9 cellular contexts compared by ENCODE assay signal in genomic region chr17:1039511-1040215, GRCh38. TPM values are rescaled to one million over a fixed set of nuclear protein-coding genes. Genes with fewer than 3 reads are reported as not detected.
A peak's percentile ranks its signal among the peaks of the same experiment; 100 is the strongest.
DNase-seq lines count a peak whose midpoint lies in the region; ATAC-seq and TF ChIP-seq lines count a peak whose summit lies in the region.
"Had no signal": no experiment of that assay in that cellular context is flagged by ENCODE, and none has a peak within 500 bp of the region (broad histone marks: within the 10 kb centered on the region; RNA-seq: fewer than 3 reads in every experiment).

No MANE protein-coding gene starts in this region.

- no peaks in the 10 kb centered on the region for H3K9me3 ChIP-seq in ectodermal cell (ENCODE audit: control insufficient read depth, low read length)
- H3K9me3 ChIP-seq in lower lobe of right lung: no peaks in the 10 kb centered on the region
- H3K9me3 ChIP-seq in spleen: no peaks in the 10 kb centered on the region

- TF ChIP-seq CTCF in NB4 (IDR thresholded peaks at IDR 0.05; ENCODE audit: low read depth, low read length) (no peak), lower lobe of right lung (IDR thresholded peaks at IDR 0.05) (no peak), spleen (IDR thresholded peaks at IDR 0.05 in 8 of 11, conservative IDR thresholded peaks at IDR 0.05 in 3 of 11) (no peak)

- H3K27ac Mint-ChIP-seq in activated naive CD8-positive, alpha-beta T cell treated with anti-CD3 and anti-CD28 coated beads for 36 hours: no peak overlapping the region

- peaks cover 7% of the 10 kb centered on the region for H3K36me3 Mint-ChIP-seq in activated naive CD8-positive, alpha-beta T cell treated with anti-CD3 and anti-CD28 coated beads for 36 hours

- intact Hi-C loops in lower lobe of right lung (cut with DNase I) (no loop called here), spleen (cut with DNase I; ENCODE audit: low total_unique reads) (no loop called here)

- no peaks in the 10 kb centered on the region for H3K27me3 ChIP-seq in ectodermal cell (ENCODE audit: control insufficient read depth, insufficient read depth, low read length, poor library complexity, severe bottlenecking)
- no peaks in the 10 kb centered on the region for H3K27me3 ChIP-seq in lower lobe of right lung (ENCODE audit: low read depth)
- no peaks in the 10 kb centered on the region for H3K27me3 ChIP-seq in spleen (replicated peaks in 1 of 7)

- peaks cover 24% of the 10 kb centered on the region for H3K4me1 ChIP-seq in ectodermal cell (ENCODE audit: control insufficient read depth, insufficient read depth, low read length)
- H3K4me1 ChIP-seq in lower lobe of right lung: peaks cover 52% of the 10 kb centered on the region
- peaks cover 6 to 71% (median 34%) of the 10 kb centered on the region in 6 donors for H3K4me1 ChIP-seq in spleen

- WGBS in ectodermal cell, 2 experiments: 79% methylated on average over 30 of the region's 30 CpGs
- 35 to 57% (median 47%) methylated on average over 27 to 30 of the region's 30 CpGs for WGBS in spleen, 5 donors

- no peaks in the 10 kb centered on the region for H3K9me3 Mint-ChIP-seq in activated naive CD8-positive, alpha-beta T cell treated with anti-CD3 and anti-CD28 coated beads for 36 hours

- ATAC-seq in lower lobe of right lung (peak; percentile 80 to 91), HG03521 (IDR thresholded peaks at IDR 0.05; ENCODE audit: unreplicated experiment) (no peak)

- H3K27me3 Mint-ChIP-seq in activated naive CD8-positive, alpha-beta T cell treated with anti-CD3 and anti-CD28 coated beads for 36 hours: no peaks in the 10 kb centered on the region

- H3K36me3 ChIP-seq in ectodermal cell (ENCODE audit: control insufficient read depth, insufficient read depth, low read length) (no peaks in the 10 kb centered on the region), lower lobe of right lung (peaks cover 11% of the 10 kb centered on the region), spleen (peaks cover 0 to 78% (median 1%) of the 10 kb centered on the region in 6 donors)

- DNase-seq in NB4 (ENCODE audit: low read depth): peak; percentile 41
- peak; percentile 92 for DNase-seq in lower lobe of right lung
- peak; percentile 91 for DNase-seq in spleen
- DNase-seq in GM19240 (ENCODE audit: insufficient read length, low spot score): no peak
- no peak for DNase-seq in activated naive CD8-positive, alpha-beta T cell treated with anti-CD3 and anti-CD28 coated beads for 36 hours
- DNase-seq in cerebellar nuclear complex (lab: John Stamatoyannopoulos, UW): no peak
- DNase-seq: NCI-H446 had no signal

- H3K4me3 Mint-ChIP-seq in activated naive CD8-positive, alpha-beta T cell treated with anti-CD3 and anti-CD28 coated beads for 36 hours: no peak overlapping the region

- TF ChIP-seq POLR2A in NB4 (IDR thresholded peaks at IDR 0.05; ENCODE audit: extremely low read depth, insufficient read length): no peak
- no peak for TF ChIP-seq POLR2A in spleen (IDR thresholded peaks at IDR 0.05)

- H3K27ac ChIP-seq in ectodermal cell (ENCODE audit: insufficient read depth, low read depth, low read length, poor library complexity, severe bottlenecking) (peak overlapping the region; percentile 33), lower lobe of right lung (peak overlapping the region; percentile 80), spleen (peak overlapping the region; percentile 44 to 86 (median 80))

- H3K4me3 ChIP-seq in NB4 (ENCODE audit: low read depth, low read length) (no peak overlapping the region), ectodermal cell (ENCODE audit: insufficient read depth, low read depth, low read length) (no peak overlapping the region), lower lobe of right lung (peak overlapping the region; percentile 30), spleen (peak overlapping the region in 2 of 8 donors; percentile 2 to 3)

- H3K4me1 Mint-ChIP-seq in activated naive CD8-positive, alpha-beta T cell treated with anti-CD3 and anti-CD28 coated beads for 36 hours: no peaks in the 10 kb centered on the region

RNA-seq across cellular contexts. Expression of gene TIMM22, which starts 42.7 kb away (rescaled TPM):
- 13.9 TPM for polyA plus RNA-seq in ectodermal cell (2013, experiment 1 of 4)
- polyA plus RNA-seq in ectodermal cell (2013, experiment 2 of 4): 15.7 TPM
- polyA plus RNA-seq in ectodermal cell (2013, experiment 3 of 4): 11.9 TPM
- 13.6 TPM for polyA plus RNA-seq in ectodermal cell (2013, experiment 4 of 4)
- 9.1 TPM for total RNA-seq in lower lobe of right lung
- 10 to 100 TPM in 6 of 7 donors, 1 to 10 TPM in 1; 9.7 to 14.3 (median 11.2) TPM for total RNA-seq in spleen
- polyA plus RNA-seq in spleen: 1 to 10 TPM; 5.1 to 8.8 (median 7.0) TPM
- 10 to 100 TPM; 15.4 to 16.9 TPM for total RNA-seq in activated naive CD8-positive, alpha-beta T cell treated with anti-CD3 and anti-CD28 coated beads for 36 hours

Comparison
In these comparisons a context has a peak if more than half of its experiments do, and no peak if none do; other contexts are left out.
1. DNase-seq: peak in NB4 (single experiment), lower lobe of right lung (single experiment) and spleen (single experiment); none in GM19240 (single experiment), activated naive CD8-positive, alpha-beta T cell treated with anti-CD3 and anti-CD28 coated beads for 36 hours (single experiment) and cerebellar nuclear complex (0 of 2).
2. Peak in every context shown above with its lines, with median percentiles within 50 percentile points of each other: H3K27ac ChIP-seq.